ENCODE assay signal across 25 cellular contexts in the genomic region with DNA sequence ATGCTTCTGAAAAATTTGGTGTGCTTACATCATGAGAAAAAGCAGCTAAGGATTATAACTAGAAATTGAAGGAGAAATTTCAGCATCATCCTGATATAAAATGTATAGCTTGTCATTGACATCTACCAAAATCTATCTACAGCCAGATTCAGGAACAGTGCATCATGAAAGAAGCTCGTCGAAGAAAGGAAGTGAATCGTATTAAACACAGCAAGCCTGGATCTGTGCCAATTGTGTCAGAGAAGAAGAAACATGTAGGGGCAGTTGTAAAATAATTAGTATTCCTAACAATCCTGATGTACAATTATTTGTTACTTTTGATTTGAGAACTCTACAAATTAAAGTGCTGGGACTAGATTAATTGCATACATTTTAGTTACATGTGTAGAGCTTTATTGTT. TPM values are rescaled to one million over a fixed set of nuclear protein-coding genes. Genes with fewer than 3 reads are reported as not detected.
DNase-seq lines count a peak whose midpoint lies in the region; ATAC-seq, FAIRE-seq and TF ChIP-seq lines count a peak whose summit lies in the region.
"Had no signal": no experiment of that assay in that cellular context is flagged by ENCODE, and none has a peak within 500 bp of the region (broad histone marks: within the 10 kb centered on the region; RNA-seq: fewer than 3 reads in every experiment).

No MANE protein-coding gene starts in this region.

- POLR2A ChIA-PET in K562 (lab: Yijun Ruan, JAX): no interaction called here

- no peak overlapping the region for H2AFZ ChIP-seq in K562 (ENCODE audit: low read depth, low read length)
- H2AFZ ChIP-seq: GM23338 had no signal

- no peak for TF ChIP-seq CTCF in K562 (IDR thresholded peaks at IDR 0.05 in 2 of 3, conservative IDR thresholded peaks at IDR 0.05 in 1 of 3; ENCODE audit: insufficient read depth in 2 of 3, low read depth in 1 of 3, low read length in 3 of 3)

- no peak overlapping the region for H2BK120ac ChIP-seq in mesendoderm (ENCODE audit: low read depth, low read length)

- H3K9ac ChIP-seq in K562 (ENCODE audit: insufficient read depth in 1 of 2, low read depth in 2 of 2, low read length in 2 of 2) (no peak overlapping the region), mesendoderm (ENCODE audit: low read length) (no peak overlapping the region)

- CTCF ChIA-PET in K562 (lab: Yijun Ruan, JAX; ENCODE audit: low intra/inter-chr PET ratio): no interaction called here

- no peak overlapping the region for H2BK5ac ChIP-seq in mesendoderm (ENCODE audit: low read length)

- no peak overlapping the region for H2BK15ac ChIP-seq in mesendoderm (replicated peaks; ENCODE audit: low read depth)

- no peaks in the 10 kb centered on the region for H3K9me1 ChIP-seq in K562 (ENCODE audit: control insufficient read depth, insufficient read depth, low read length)

- H3K4me3 ChIP-seq in K562 (no peak overlapping the region), mesendoderm (ENCODE audit: low read length) (no peak overlapping the region)
- H3K4me3 ChIP-seq: GM12878, GM23338, testis had no signal

- H3K18ac ChIP-seq in mesendoderm (ENCODE audit: low read length): no peak overlapping the region

- no peaks in the 10 kb centered on the region for H3K79me2 ChIP-seq in K562 (ENCODE audit: control insufficient read depth, insufficient read depth, low read length)
- H3K79me2 ChIP-seq in mesendoderm (ENCODE audit: control insufficient read depth, insufficient read depth, low read length): no peaks in the 10 kb centered on the region

- no peaks in the 10 kb centered on the region for H3K79me1 ChIP-seq in mesendoderm (ENCODE audit: low read length)

- H3K27ac ChIP-seq in K562 (ENCODE audit: extremely low read depth, low read depth, low read length) (no peak overlapping the region), mesendoderm (ENCODE audit: low read depth, low read length) (no peak overlapping the region)
- H3K27ac ChIP-seq: testis had no signal

- no TSS peak for BruUV-seq in K562 (replicated peaks; lab: Mats Ljungman, UMichigan)

- intact Hi-C loops in K562 (cut with micrococcal nuclease): no loop called here

- no peak overlapping the region for H2AK5ac ChIP-seq in mesendoderm (ENCODE audit: low read length)

- no peaks in the 10 kb centered on the region for H4K20me1 ChIP-seq in K562 (replicated peaks; ENCODE audit: control insufficient read depth, insufficient read depth, low read length)

- TF ChIP-seq EP300 in K562 (IDR thresholded peaks at IDR 0.05; ENCODE audit: low read length): no peak

- WGBS in K562 (ENCODE audit: insufficient coverage, low coverage, missing lambda C conversion rate): 53% methylated on average over 3 of the region's 3 CpGs
- no CpG with 5 or more reads among the region's 3 CpGs for WGBS in mesendoderm (ENCODE audit: extremely low coverage, insufficient coverage, low lambda C conversion rate)

- H3K4ac ChIP-seq in mesendoderm (ENCODE audit: low read depth, low read length): no peak overlapping the region

- no peak overlapping the region for H3K4me2 ChIP-seq in K562 (ENCODE audit: insufficient read depth, low read length)
- no peak overlapping the region for H3K4me2 ChIP-seq in mesendoderm (ENCODE audit: low read length)
- H3K4me2 ChIP-seq: GM23338 had no signal

- H4K5ac ChIP-seq in mesendoderm (ENCODE audit: low read length): no peak overlapping the region

- TF ChIP-seq POLR2A in K562 (conservative IDR thresholded peaks at IDR 0.05): no peak

- in situ Hi-C loops in K562 (cut with MboI): no loop called here

- H3K9me3 ChIP-seq in K562 (replicated peaks; ENCODE audit: control insufficient read depth, insufficient read depth, low read depth, low read length): no peaks in the 10 kb centered on the region
- H3K9me3 ChIP-seq: testis had no signal

- no peak overlapping the region for H3K56ac ChIP-seq in mesendoderm (ENCODE audit: low read length)

- H4K8ac ChIP-seq in mesendoderm (ENCODE audit: low read depth, low read length): no peak overlapping the region

- no peak for TF ChIP-seq RAD21 in K562 (CRISPR knock-in tag; conservative IDR thresholded peaks at IDR 0.05 in 1 of 2, IDR thresholded peaks at IDR 0.05 in 1 of 2)

- ATAC-seq in K562: no peak
- no peak for ATAC-seq in HG02852 (IDR thresholded peaks at IDR 0.05; ENCODE audit: unreplicated experiment)
- ATAC-seq in HG03521 (IDR thresholded peaks at IDR 0.05; ENCODE audit: unreplicated experiment): no peak
- ATAC-seq: activated naive CD8-positive, alpha-beta T cell treated with anti-CD3 and anti-CD28 coated beads, Interleukin-2, amount 50 U/mL, for 24 hours; GM12878; GM23338; natural killer cell treated with Interleukin-12 subunit alpha and Interleukin-12 subunit beta and Interleukin-15 and Interleukin-18, amount 100 ng/mL, for 72 hours; sciatic nerve; stimulated activated memory B cell treated with anti-CD40 and anti-IgM and Interleukin-4, amounts not matched to agents 10 μg/mL and 1 μg/mL and 100 μg/mL, for 72 hours had no signal

- H3K36me3 ChIP-seq in K562 (ENCODE audit: control insufficient read depth, insufficient read depth, low read length): peaks cover 25% of the 10 kb centered on the region
- H3K36me3 ChIP-seq in mesendoderm (ENCODE audit: control insufficient read depth, insufficient read depth, low read length): no peaks in the 10 kb centered on the region

- no peak for FAIRE-seq in K562 (lab: Jason Lieb, UNC)
- FAIRE-seq: GM12878 had no signal

- H3K27me3 ChIP-seq in K562 (ENCODE audit: control insufficient read depth in 2 of 2, insufficient read depth in 2 of 2, low read length in 2 of 2) (no peaks in the 10 kb centered on the region), mesendoderm (ENCODE audit: insufficient read depth, low read length, poor library complexity) (no peaks in the 10 kb centered on the region)
- H3K27me3 ChIP-seq: testis had no signal

- DNase-seq in EL (peak; percentile 31), LHCN-M2 (ENCODE audit: low read depth) (peak; percentile 14), K562 (ENCODE audit: extremely low read depth in 1 of 4, low spot score in 3 of 4) (no peak), left kidney (ENCODE audit: low read depth, low spot score) (peak; percentile 7), NCI-H1930 (lab: John Stamatoyannopoulos, UW) (no peak), mesendoderm (no peak)
- DNase-seq: activated CD4-positive, alpha-beta T cell treated with anti-CD3 and anti-CD28 coated beads, Interleukin-2, amount 50 U/mL, for 1 hour; activated effector memory CD4-positive, alpha-beta T cell treated with Interleukin-2 at 50 U/mL for 16 hours; activated naive CD8-positive, alpha-beta T cell treated with anti-CD3 and anti-CD28 coated beads, Interleukin-2, amount 50 U/mL, for 24 hours; CD4-positive, CD25-positive, alpha-beta regulatory T cell; DMS 273 treated with DMSO at 0.1 percent for 48 hours; foreskin melanocyte; islet precursor cell; NCI-H2171 treated with DMSO at 0.1 percent for 48 hours; NCI-H526; posterior cingulate gyrus; SW 1271; testis had no signal

- H3K4me1 ChIP-seq in K562 (replicated peaks in 1 of 2; ENCODE audit: control insufficient read depth in 2 of 2, insufficient read depth in 2 of 2, low read length in 2 of 2) (no peaks in the 10 kb centered on the region), mesendoderm (ENCODE audit: control insufficient read depth, low read depth, low read length) (no peaks in the 10 kb centered on the region)
- H3K4me1 ChIP-seq: testis had no signal

- H3K23ac ChIP-seq in mesendoderm (ENCODE audit: low read length): no peak overlapping the region

TF ChIP-seq in K562, 482 proteins besides CTCF, POLR2A, EP300 and RAD21:
- TF ChIP-seq ZNF274 (IDR thresholded peaks at IDR 0.05; ENCODE audit: borderline replicate concordance, low read depth, low read length) (no peak), NFIC (IDR thresholded peaks at IDR 0.05) (peak; percentile 63), MCM7 (IDR thresholded peaks at IDR 0.05) (no peak)

RNA-seq across cellular contexts. Expression of a gene that starts 37.2 kb away (rescaled TPM):
- total RNA-seq in LHCN-M2 (2014; rRNA removed) (14.6 and 17.2 TPM in 2 replicates), K562 (2014; rRNA removed) (4.3 and 5.3 TPM in 2 replicates), K562 (2014; rRNA removed; fragmentation: Illumina TruSeq; extraction: Trizol) (11.5 and 12.6 TPM in 2 replicates), K562 (2015; rRNA removed; fragmentation: Illumina TruSeq; extraction: Trizol) (8.9 and 10.2 TPM in 2 replicates), K562 (2021) (9.2 and 9.3 TPM in 2 replicates)
- polyA plus RNA-seq in LHCN-M2 (2012): 3.7 TPM
- total RNA-seq in K562 (2011; cell fraction: chromatin; rRNA removed; ENCODE audit: low replicate concordance): 7.9 and 26.9 TPM in 2 replicates
- 3.9 and 4.0 TPM in 2 replicates for total RNA-seq in K562 (2011; cell fraction: nucleolus; rRNA removed)
- total RNA-seq in K562 (2011; cell fraction: nucleoplasm; rRNA removed): 9.6 and 11.8 TPM in 2 replicates
- polyA plus RNA-seq in K562 (2011; rRNA removed) (3.0 and 4.4 TPM in 2 replicates), K562 (2014; fragmentation: Illumina TruSeq; extraction: Trizol) (6.6 and 7.9 TPM in 2 replicates), K562 (2014; fragmentation: Nextera tagmentation; extraction: Ambion mirVana) (1 to 10 TPM; 1.3 to 2.2 TPM), K562 (2014; rRNA removed) (3.7 and 4.5 TPM in 2 replicates)
- polyA plus RNA-seq in K562 (2011; cell fraction: cytosol; rRNA removed): 0.85 and 1.6 TPM in 2 replicates
- polyA plus RNA-seq in K562 (2011; cell fraction: nucleus; rRNA removed): 1.4 and 2.2 TPM in 2 replicates
- polyA plus RNA-seq in K562 (2012): 4.2 and 4.4 TPM in 2 replicates
- polyA minus RNA-seq in K562 (2011; rRNA and poly(A)+ RNA removed): 8.4 and 9.4 TPM in 2 replicates
- 2.5 and 3.6 TPM in 2 replicates for polyA minus RNA-seq in K562 (2011; cell fraction: cytosol; rRNA and poly(A)+ RNA removed)
- 3.5 and 5.8 TPM in 2 replicates for polyA minus RNA-seq in K562 (2011; cell fraction: nucleus; rRNA and poly(A)+ RNA removed)
- polyA plus RNA-seq in mesendoderm (2013, experiment 1 of 2): 5.7 TPM
- 5.8 TPM for polyA plus RNA-seq in mesendoderm (2013, experiment 2 of 2)

Comparison
In these comparisons a context has a peak if more than half of its experiments do, and no peak if none do; other contexts are left out.
1. DNase-seq: peak in EL (single experiment), LHCN-M2 (single experiment) and left kidney (single experiment); none in K562 (0 of 4), NCI-H1930 (0 of 2) and mesendoderm (single experiment).